ENCODE assay signal across 11 cellular contexts in the genomic region with DNA sequence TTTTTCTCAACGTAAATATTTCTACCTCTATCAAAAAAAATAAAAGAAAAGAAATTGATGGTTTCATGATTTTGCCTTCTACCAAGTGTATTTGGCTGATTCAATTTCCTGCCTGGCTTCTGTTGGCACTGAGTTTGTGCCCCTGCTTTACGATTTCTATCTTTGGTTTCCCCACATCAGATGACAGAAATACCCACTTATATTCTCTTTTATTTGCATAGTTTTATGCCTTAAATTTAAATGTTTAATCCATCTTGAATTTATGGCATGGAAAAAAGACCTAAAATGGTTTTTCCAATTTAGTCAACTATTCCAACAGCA. TPM values are rescaled to one million over a fixed set of nuclear protein-coding genes. Genes with fewer than 3 reads are reported as not detected.
A peak's percentile ranks its signal among the peaks of the same experiment; 100 is the strongest.
DNase-seq lines count a peak whose midpoint lies in the region; ATAC-seq and TF ChIP-seq lines count a peak whose summit lies in the region.
"Had no signal": no experiment of that assay in that cellular context is flagged by ENCODE, and none has a peak within 500 bp of the region (broad histone marks: within the 10 kb centered on the region; RNA-seq: fewer than 3 reads in every experiment).

No MANE protein-coding gene starts in this region.

- peaks cover 0 to 7% (median 7%) of the 10 kb centered on the region in 4 donors for H3K4me1 ChIP-seq in esophagus muscularis mucosa

- CTCF ChIA-PET in activated CD4-positive, alpha-beta T cell treated with anti-CD3 and anti-CD28 coated beads for 36 hours (lab: Charles Lee), result interaction anchor here (0.6 to 1.7 kb wide), 3 partner anchors 9 to 102 kb away, joined by 3 to 4 read pairs (median 3); no protein-coding TSS in a partner anchor

- H3K4me1 Mint-ChIP-seq in activated CD4-positive, alpha-beta T cell treated with anti-CD3 and anti-CD28 coated beads for 36 hours, result peaks cover 21% of the 10 kb centered on the region
- peaks cover 25% of the 10 kb centered on the region for H3K4me1 Mint-ChIP-seq in stimulated activated naive CD8-positive, alpha-beta T cell treated with anti-CD3 and anti-CD28 coated beads, Interleukin-15, amount 100 ng/mL, for 72 hours

- no peaks in the 10 kb centered on the region for H3K27me3 ChIP-seq in esophagus muscularis mucosa

- no peak for TF ChIP-seq CTCF in esophagus muscularis mucosa (IDR thresholded peaks at IDR 0.05)

- no peaks in the 10 kb centered on the region for H3K36me3 Mint-ChIP-seq in activated CD4-positive, alpha-beta T cell treated with anti-CD3 and anti-CD28 coated beads for 36 hours (ENCODE audit: low read depth)

- H3K9me3 ChIP-seq in esophagus muscularis mucosa, result no peaks in the 10 kb centered on the region

- POLR2A ChIA-PET in activated CD4-positive, alpha-beta T cell treated with anti-CD3 and anti-CD28 coated beads for 36 hours (lab: Charles Lee), result no interaction called here

- DNase-seq in activated CD4-positive, alpha-beta T cell treated with anti-CD3 and anti-CD28 coated beads for 36 hours, result no peak
- no peak for DNase-seq in activated CD4-positive, alpha-beta T cell treated with anti-CD3 and anti-CD28 coated beads, Interleukin-2, amount 50 U/mL, for 48 hours
- DNase-seq in esophagus muscularis mucosa (ENCODE audit: extremely low spot score) (no peak), middle frontal gyrus (ENCODE audit: extremely low spot score, low spot score) (no peak), T1000 (lab: John Stamatoyannopoulos, UW) (no peak), GF-D8 (lab: John Stamatoyannopoulos, UW) (no peak)
- no peak for DNase-seq in stimulated activated naive CD8-positive, alpha-beta T cell treated with anti-CD3 and anti-CD28 coated beads, Interleukin-15, amount 100 ng/mL, for 72 hours
- DNase-seq: anterior cingulate cortex, NCI-H69 had no signal

- intact Hi-C loops in activated CD4-positive, alpha-beta T cell treated with anti-CD3 and anti-CD28 coated beads for 36 hours (cut with DNase I, micrococcal nuclease), result loop anchor here in 1 of 2 experiments (5.0 kb wide), 2 partner anchors 74 to 94 kb away; partner anchors contain the start of gene PANK2
- intact Hi-C loops in esophagus muscularis mucosa (cut with DNase I), result no loop called here

- peak overlapping the region; percentile 28 to 58 (median 37) for H3K27ac ChIP-seq in esophagus muscularis mucosa (replicated peaks in 1 of 4)

- TF ChIP-seq EP300 in esophagus muscularis mucosa (IDR thresholded peaks at IDR 0.05), result no peak

- H3K9me3 Mint-ChIP-seq in activated CD4-positive, alpha-beta T cell treated with anti-CD3 and anti-CD28 coated beads for 36 hours (ENCODE audit: low read depth), result no peaks in the 10 kb centered on the region
- no peaks in the 10 kb centered on the region for H3K9me3 Mint-ChIP-seq in stimulated activated naive CD8-positive, alpha-beta T cell treated with anti-CD3 and anti-CD28 coated beads, Interleukin-15, amount 100 ng/mL, for 72 hours
- H3K9me3 Mint-ChIP-seq: type B pancreatic cell had no signal

- TF ChIP-seq POLR2A in esophagus muscularis mucosa (IDR thresholded peaks at IDR 0.05; ENCODE audit: low read depth), result no peak

- peak overlapping the region; percentile 83 for H3K27ac Mint-ChIP-seq in activated CD4-positive, alpha-beta T cell treated with anti-CD3 and anti-CD28 coated beads for 36 hours
- H3K27ac Mint-ChIP-seq in stimulated activated naive CD8-positive, alpha-beta T cell treated with anti-CD3 and anti-CD28 coated beads, Interleukin-15, amount 100 ng/mL, for 72 hours, result peak overlapping the region; percentile 92 to 95
- H3K27ac Mint-ChIP-seq: type B pancreatic cell had no signal

- H3K4me3 Mint-ChIP-seq in activated CD4-positive, alpha-beta T cell treated with anti-CD3 and anti-CD28 coated beads for 36 hours, result peak overlapping the region; percentile 24
- H3K4me3 Mint-ChIP-seq in stimulated activated naive CD8-positive, alpha-beta T cell treated with anti-CD3 and anti-CD28 coated beads, Interleukin-15, amount 100 ng/mL, for 72 hours, result peak overlapping the region; percentile 65 to 84
- H3K4me3 Mint-ChIP-seq: type B pancreatic cell had no signal

- ATAC-seq in activated CD4-positive, alpha-beta T cell treated with anti-CD3 and anti-CD28 coated beads for 36 hours, result no peak
- ATAC-seq in SK-N-SH treated with all-trans-retinoic acid at 6 μM for 48 hours, result peak; percentile 12; the same call in 1 of the 3 replicates
- no peak for ATAC-seq in stimulated activated naive CD8-positive, alpha-beta T cell treated with anti-CD3 and anti-CD28 coated beads, Interleukin-15, amount 100 ng/mL, for 72 hours

- H3K27me3 Mint-ChIP-seq in activated CD4-positive, alpha-beta T cell treated with anti-CD3 and anti-CD28 coated beads for 36 hours, result no peaks in the 10 kb centered on the region
- H3K27me3 Mint-ChIP-seq in stimulated activated naive CD8-positive, alpha-beta T cell treated with anti-CD3 and anti-CD28 coated beads, Interleukin-15, amount 100 ng/mL, for 72 hours, result no peaks in the 10 kb centered on the region
- H3K27me3 Mint-ChIP-seq: type B pancreatic cell had no signal

- H3K36me3 ChIP-seq in esophagus muscularis mucosa, result no peaks in the 10 kb centered on the region

- H3K4me3 ChIP-seq in esophagus muscularis mucosa, result peak overlapping the region in 2 of 4 donors; percentile 27 to 35

- 69% methylated on average over 2 of the region's 2 CpGs for WGBS in esophagus muscularis mucosa

TF ChIP-seq in SK-N-SH treated with all-trans-retinoic acid at 6 μM for 48 hours, 23 proteins besides CTCF, POLR2A, EP300 and RAD21:
- no peak for TF ChIP-seq ZC3H10 (CRISPR knock-in tag; IDR thresholded peaks at IDR 0.05)

RNA-seq across cellular contexts. Expression of gene RNF24, which starts 34.3 kb away (rescaled TPM):
- total RNA-seq in activated CD4-positive, alpha-beta T cell treated with anti-CD3 and anti-CD28 coated beads for 36 hours, result 10 to 100 TPM; 11.6 to 14.8 TPM
- 10 to 100 TPM in 3 of 4 donors, 1 to 10 TPM in 1; 10.0 to 26.8 (median 18.0) TPM for total RNA-seq in esophagus muscularis mucosa
